8 cellular contexts compared by ENCODE assay signal in genomic region chr1:114668784-114669561, GRCh38. TPM values are rescaled to one million over a fixed set of nuclear protein-coding genes. Genes with fewer than 3 reads are reported as not detected.
DNase-seq lines count a peak whose midpoint lies in the region; ATAC-seq and TF ChIP-seq lines count a peak whose summit lies in the region.

No MANE protein-coding gene starts in this region.

- no peak for ATAC-seq in activated CD4-positive, alpha-beta T cell treated with anti-CD3 and anti-CD28 coated beads for 36 hours
- ATAC-seq in GM21717 (IDR thresholded peaks at IDR 0.05; ENCODE audit: unreplicated experiment): no peak
- ATAC-seq in HG03571 (IDR thresholded peaks at IDR 0.05; ENCODE audit: unreplicated experiment): no peak

- TF ChIP-seq CTCF in hepatocyte (IDR thresholded peaks at IDR 0.05; ENCODE audit: poor library complexity): no peak
- no peak for TF ChIP-seq CTCF in smooth muscle cell (IDR thresholded peaks at IDR 0.05; ENCODE audit: borderline replicate concordance, insufficient read depth, poor library complexity, severe bottlenecking)

- H3K27ac ChIP-seq in hepatocyte: peak overlapping the region; percentile 82
- peak overlapping the region; percentile 93 for H3K27ac ChIP-seq in smooth muscle cell (ENCODE audit: low read depth)

- H3F3A ChIP-seq in smooth muscle cell (ENCODE audit: low read depth): no peaks in the 10 kb centered on the region

- no peak for DNase-seq in activated CD4-positive, alpha-beta T cell treated with anti-CD3 and anti-CD28 coated beads for 36 hours
- DNase-seq in activated CD4-positive, alpha-beta T cell treated with anti-CD3 and anti-CD28 coated beads for 48 hours: no peak
- no peak for DNase-seq in activated CD4-positive, alpha-beta memory T cell treated with anti-CD3 and anti-CD28 coated beads for 36 hours
- DNase-seq in hepatocyte (ENCODE audit: low spot score) (peak; percentile 18), smooth muscle cell (lab: John Stamatoyannopoulos, UW; ENCODE audit: unreplicated experiment) (no peak), ACHN (no peak)

- peak overlapping the region; percentile 78 for H3K4me2 ChIP-seq in hepatocyte
- peak overlapping the region; percentile 87 for H3K4me2 ChIP-seq in smooth muscle cell

- no peaks in the 10 kb centered on the region for H3K27me3 ChIP-seq in hepatocyte
- H3K27me3 ChIP-seq in smooth muscle cell (ENCODE audit: low read depth): peaks cover under 1% of the 10 kb centered on the region

- H3K9me3 ChIP-seq in hepatocyte (ENCODE audit: low read depth) (no peaks in the 10 kb centered on the region), smooth muscle cell (replicated peaks; ENCODE audit: low read depth) (no peaks in the 10 kb centered on the region)

- WGBS in hepatocyte (ENCODE audit: low lambda C conversion rate, missing lambda C conversion rate): 33% methylated on average over 13 of the region's 13 CpGs
- WGBS in smooth muscle cell (ENCODE audit: low lambda C conversion rate): 46% methylated on average over 13 of the region's 13 CpGs

- no peak overlapping the region for H3K27ac Mint-ChIP-seq in activated CD4-positive, alpha-beta T cell treated with anti-CD3 and anti-CD28 coated beads for 36 hours
- no peak overlapping the region for H3K27ac Mint-ChIP-seq in activated CD4-positive, alpha-beta memory T cell treated with anti-CD3 and anti-CD28 coated beads for 36 hours

- H3K4me3 Mint-ChIP-seq in activated CD4-positive, alpha-beta T cell treated with anti-CD3 and anti-CD28 coated beads for 36 hours: peak overlapping the region; percentile 84
- peak overlapping the region; percentile 88 for H3K4me3 Mint-ChIP-seq in activated CD4-positive, alpha-beta memory T cell treated with anti-CD3 and anti-CD28 coated beads for 36 hours

- no peaks in the 10 kb centered on the region for H3K9me3 Mint-ChIP-seq in activated CD4-positive, alpha-beta T cell treated with anti-CD3 and anti-CD28 coated beads for 36 hours (ENCODE audit: low read depth)
- no peaks in the 10 kb centered on the region for H3K9me3 Mint-ChIP-seq in activated CD4-positive, alpha-beta memory T cell treated with anti-CD3 and anti-CD28 coated beads for 36 hours

- no peaks in the 10 kb centered on the region for H3K9me2 ChIP-seq in hepatocyte (replicated peaks; ENCODE audit: insufficient read depth)

- H2AFZ ChIP-seq in hepatocyte (peak overlapping the region; percentile 66), smooth muscle cell (ENCODE audit: low read depth) (peak overlapping the region; percentile 92)

- H3K4me3 ChIP-seq in hepatocyte (peak overlapping the region; percentile 88), smooth muscle cell (peak overlapping the region; percentile 69)

- POLR2A ChIA-PET in activated CD4-positive, alpha-beta T cell treated with anti-CD3 and anti-CD28 coated beads for 36 hours (lab: Charles Lee): interaction anchor here (0.7 to 0.8 kb wide), 2 partner anchors 24 to 120 kb away, joined by 3 to 4 read pairs; no protein-coding TSS in a partner anchor
- POLR2A ChIA-PET in activated CD4-positive, alpha-beta memory T cell treated with anti-CD3 and anti-CD28 coated beads for 36 hours (lab: Charles Lee): interaction anchor here (1.4 to 1.8 kb wide), 2 partner anchors 47 to 158 kb away, joined by 3 to 5 read pairs; partner anchors contain the start of gene TRIM33

- peaks cover 15% of the 10 kb centered on the region for H3K27me3 Mint-ChIP-seq in activated CD4-positive, alpha-beta T cell treated with anti-CD3 and anti-CD28 coated beads for 36 hours
- H3K27me3 Mint-ChIP-seq in activated CD4-positive, alpha-beta memory T cell treated with anti-CD3 and anti-CD28 coated beads for 36 hours: peaks cover 2% of the 10 kb centered on the region

- in situ Hi-C loops in ACHN (cut with HindIII; ENCODE audit: low pct_ligation_motif_present, low pct_unique_long_range_greater_than_20kb, low sequenced_read_pairs): no loop called here

- H3K4me1 ChIP-seq in hepatocyte (ENCODE audit: insufficient read depth): no peaks in the 10 kb centered on the region
- H3K4me1 ChIP-seq in smooth muscle cell (ENCODE audit: low read depth): no peaks in the 10 kb centered on the region

- CTCF ChIA-PET in activated CD4-positive, alpha-beta T cell treated with anti-CD3 and anti-CD28 coated beads for 36 hours (lab: Charles Lee): interaction anchor here (1.1 to 1.6 kb wide), 2 partner anchors 8 to 12 kb away, joined by 4 to 7 read pairs; no protein-coding TSS in a partner anchor
- CTCF ChIA-PET in activated CD4-positive, alpha-beta memory T cell treated with anti-CD3 and anti-CD28 coated beads for 36 hours (lab: Charles Lee): interaction anchor here (0.9 to 1.4 kb wide), 3 partner anchors 9 to 322 kb away, joined by 3 read pairs; partner anchors contain the start of gene TRIM33

- H3K36me3 Mint-ChIP-seq in activated CD4-positive, alpha-beta T cell treated with anti-CD3 and anti-CD28 coated beads for 36 hours (ENCODE audit: low read depth): no peaks in the 10 kb centered on the region
- no peaks in the 10 kb centered on the region for H3K36me3 Mint-ChIP-seq in activated CD4-positive, alpha-beta memory T cell treated with anti-CD3 and anti-CD28 coated beads for 36 hours

- H3K36me3 ChIP-seq in hepatocyte (replicated peaks; ENCODE audit: insufficient read depth, low read depth): no peaks in the 10 kb centered on the region
- no peaks in the 10 kb centered on the region for H3K36me3 ChIP-seq in smooth muscle cell (ENCODE audit: low read depth)

- intact Hi-C loops in activated CD4-positive, alpha-beta T cell treated with anti-CD3 and anti-CD28 coated beads for 36 hours (cut with DNase I, micrococcal nuclease): loop anchor here in 1 of 2 experiments (2.0 kb wide), 1 partner anchor 48 kb away; the partner anchor contains the start of gene NRAS
- intact Hi-C loops in activated CD4-positive, alpha-beta memory T cell treated with anti-CD3 and anti-CD28 coated beads for 36 hours (cut with micrococcal nuclease): no loop called here

- H3K9ac ChIP-seq in smooth muscle cell (ENCODE audit: low read depth): peak overlapping the region; percentile 89

- peaks cover 6% of the 10 kb centered on the region for H3K79me2 ChIP-seq in hepatocyte
- peaks cover 9% of the 10 kb centered on the region for H3K79me2 ChIP-seq in smooth muscle cell (ENCODE audit: low read depth)

- H4K20me1 ChIP-seq in hepatocyte (ENCODE audit: insufficient read depth, poor library complexity, severe bottlenecking): no peaks in the 10 kb centered on the region
- H4K20me1 ChIP-seq in smooth muscle cell (ENCODE audit: low read depth): no peaks in the 10 kb centered on the region

- H3K4me1 Mint-ChIP-seq in activated CD4-positive, alpha-beta T cell treated with anti-CD3 and anti-CD28 coated beads for 36 hours: peaks cover 11% of the 10 kb centered on the region
- H3K4me1 Mint-ChIP-seq in activated CD4-positive, alpha-beta memory T cell treated with anti-CD3 and anti-CD28 coated beads for 36 hours (ENCODE audit: low read depth): peaks cover 7% of the 10 kb centered on the region

RNA-seq across cellular contexts. Expression of gene DENND2C, which starts 0.9 kb away (rescaled TPM):
- under 1 TPM; 0.65 to 0.73 TPM for total RNA-seq in activated CD4-positive, alpha-beta T cell treated with anti-CD3 and anti-CD28 coated beads for 36 hours
- total RNA-seq in activated CD4-positive, alpha-beta memory T cell treated with anti-CD3 and anti-CD28 coated beads for 36 hours: under 1 TPM; 0.90 to 0.93 TPM
- total RNA-seq in hepatocyte (3.0 and 5.6 TPM in 2 replicates), smooth muscle cell (4.1 and 8.6 TPM in 2 replicates)
- polyA plus RNA-seq in hepatocyte (1.4 and 1.8 TPM in 2 replicates), smooth muscle cell (1.4 and 2.9 TPM in 2 replicates)

RNA-seq across cellular contexts. Expression of gene AMPD1, which starts 26.4 kb away (rescaled TPM):
- total RNA-seq in activated CD4-positive, alpha-beta T cell treated with anti-CD3 and anti-CD28 coated beads for 36 hours: under 1 TPM in 1 of 2 experiments, not detected in 1; 0.23 TPM
- total RNA-seq in activated CD4-positive, alpha-beta memory T cell treated with anti-CD3 and anti-CD28 coated beads for 36 hours: not detected
- not detected in 2 replicates for total RNA-seq in hepatocyte
- polyA plus RNA-seq in hepatocyte: not detected in 2 replicates
- total RNA-seq in smooth muscle cell: not detected in 2 replicates
- not detected in 2 replicates for polyA plus RNA-seq in smooth muscle cell

RNA-seq across cellular contexts. Expression of gene NRAS, which starts 47.6 kb away (rescaled TPM):
- 10 to 100 TPM; 53.0 to 55.0 TPM for total RNA-seq in activated CD4-positive, alpha-beta T cell treated with anti-CD3 and anti-CD28 coated beads for 36 hours
- total RNA-seq in activated CD4-positive, alpha-beta memory T cell treated with anti-CD3 and anti-CD28 coated beads for 36 hours: 10 to 100 TPM; 51.7 to 52.1 TPM
- total RNA-seq in hepatocyte: 79.4 and 81.6 TPM in 2 replicates
- polyA plus RNA-seq in hepatocyte: 23.6 and 25.7 TPM in 2 replicates
- total RNA-seq in smooth muscle cell: 84.7 and 105 TPM in 2 replicates
- polyA plus RNA-seq in smooth muscle cell: 31.4 and 37.0 TPM in 2 replicates
